ENCODE assay signal across 30 cellular contexts in the genomic region with DNA sequence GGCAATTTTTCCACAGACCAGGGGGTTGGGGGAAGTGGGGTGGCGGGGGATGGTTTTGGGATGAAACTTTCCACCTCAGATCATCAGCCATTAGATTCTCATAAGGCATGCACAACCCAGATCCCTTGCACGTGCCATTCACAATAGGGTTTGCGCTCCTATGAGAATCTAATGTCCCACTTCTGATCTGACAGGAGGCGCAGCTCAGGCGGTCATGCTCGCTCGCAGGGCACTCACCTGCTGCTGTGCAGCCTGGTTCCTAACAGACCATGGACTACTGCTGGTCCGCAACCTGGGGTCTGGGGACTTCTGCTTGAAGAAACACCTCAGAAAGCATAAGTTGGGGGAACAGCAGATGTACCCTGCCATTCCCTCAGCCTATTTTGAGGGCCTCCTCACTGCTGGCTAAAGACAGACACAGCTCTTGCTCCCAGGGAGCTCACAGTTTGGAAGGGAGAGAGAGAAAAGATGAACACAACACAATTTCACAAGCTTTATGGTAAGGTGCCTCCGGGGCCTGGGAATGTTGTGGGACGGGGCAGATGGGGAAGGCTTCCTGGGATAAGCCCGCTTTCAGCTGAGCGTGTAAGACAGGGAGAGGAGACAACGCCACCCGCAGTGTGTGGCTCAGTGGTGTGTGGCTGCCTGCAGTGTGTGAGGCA.
"Had no signal": no experiment of that assay in that cellular context is flagged by ENCODE, and none has a peak within 500 bp of the region (broad histone marks: within the 10 kb centered on the region; RNA-seq: fewer than 3 reads in every experiment).

No MANE protein-coding gene starts in this region.

- H3K4me3 ChIP-seq: ascending aorta, breast epithelium, cardiac muscle cell, coronary artery, dorsolateral prefrontal cortex, esophagus squamous epithelium had no signal

- H3K4me1 Mint-ChIP-seq: activated CD4-positive, alpha-beta T cell treated with anti-CD3 and anti-CD28 coated beads for 36 hours; activated CD4-positive, alpha-beta T cell treated with anti-CD3 and anti-CD28 coated beads, Interleukin-2, amount 10 ng/mL, durations not matched to agents 24 days and 14 days; activated T-helper 17 cell treated with anti-CD3 and anti-CD28 coated beads, Interleukin-2, amount 50 U/mL, for 72 hours had no signal

- H3K9me3 Mint-ChIP-seq: activated CD4-positive, alpha-beta memory T cell treated with anti-CD3 and anti-CD28 coated beads for 36 hours; activated CD4-positive, alpha-beta T cell treated with anti-CD3 and anti-CD28 coated beads, Interleukin-2, amount 10 ng/mL, durations not matched to agents 24 days and 14 days; activated T-cell treated with anti-CD3 and anti-CD28 coated beads, Interleukin-2, amount 50 U/mL, for 24 hours; activated T-cell treated with anti-CD3 and anti-CD28 coated beads, Interleukin-2, amount 50 U/mL, for 72 hours; activated T-helper 17 cell treated with anti-CD3 and anti-CD28 coated beads, Interleukin-2, amount 50 U/mL, for 72 hours; dendritic cell treated with granulocyte-macrophage colony-stimulating factor and Interleukin-4, amounts not matched to agents 40 ng/mL and 50 ng/mL, for 4 days had no signal

- H3K27me3 Mint-ChIP-seq: activated CD4-positive, alpha-beta memory T cell treated with anti-CD3 and anti-CD28 coated beads for 36 hours; activated CD4-positive, alpha-beta T cell treated with anti-CD3 and anti-CD28 coated beads for 36 hours; activated CD4-positive, alpha-beta T cell treated with anti-CD3 and anti-CD28 coated beads, Interleukin-2, amount 10 ng/mL, durations not matched to agents 24 days and 14 days; activated naive CD8-positive, alpha-beta T cell; activated T-cell treated with anti-CD3 and anti-CD28 coated beads, Interleukin-2, amount 50 U/mL, for 24 hours; brain had no signal

- H3K27ac ChIP-seq: ascending aorta, breast epithelium, cardiac muscle cell, coronary artery, dorsolateral prefrontal cortex, esophagus squamous epithelium had no signal

- H3K27me3 ChIP-seq: ascending aorta, breast epithelium, cardiac muscle cell, esophagus squamous epithelium had no signal

- H3K27ac Mint-ChIP-seq: activated CD4-positive, alpha-beta memory T cell treated with anti-CD3 and anti-CD28 coated beads for 36 hours; activated CD4-positive, alpha-beta T cell treated with anti-CD3 and anti-CD28 coated beads for 36 hours; activated CD4-positive, alpha-beta T cell treated with anti-CD3 and anti-CD28 coated beads, Interleukin-2, amount 10 ng/mL, durations not matched to agents 24 days and 14 days; activated CD8-positive, alpha-beta T cell treated with anti-CD3 and anti-CD28 coated beads, Interleukin-2, amount 10 ng/mL, durations not matched to agents 7 days and 5 days; activated naive CD8-positive, alpha-beta T cell; activated T-cell treated with anti-CD3 and anti-CD28 coated beads, Interleukin-2, amount 50 U/mL, for 24 hours; activated T-cell treated with anti-CD3 and anti-CD28 coated beads, Interleukin-2, amount 50 U/mL, for 72 hours; activated T-helper 17 cell treated with anti-CD3 and anti-CD28 coated beads, Interleukin-2, amount 50 U/mL, for 72 hours; brain; dendritic cell treated with granulocyte-macrophage colony-stimulating factor and Interleukin-4, amounts not matched to agents 40 ng/mL and 50 ng/mL, for 4 days had no signal

- H3K36me3 ChIP-seq: ascending aorta, breast epithelium, cardiac muscle cell, esophagus squamous epithelium had no signal

- H3K9me3 ChIP-seq: ascending aorta, breast epithelium, esophagus squamous epithelium had no signal

- H3K4me3 Mint-ChIP-seq: activated CD4-positive, alpha-beta memory T cell treated with anti-CD3 and anti-CD28 coated beads for 36 hours; activated CD4-positive, alpha-beta T cell treated with anti-CD3 and anti-CD28 coated beads for 36 hours; activated CD4-positive, alpha-beta T cell treated with anti-CD3 and anti-CD28 coated beads, Interleukin-2, amount 10 ng/mL, durations not matched to agents 24 days and 14 days; activated CD8-positive, alpha-beta T cell treated with anti-CD3 and anti-CD28 coated beads, Interleukin-2, amount 10 ng/mL, durations not matched to agents 7 days and 5 days; activated naive CD8-positive, alpha-beta T cell; activated T-cell treated with anti-CD3 and anti-CD28 coated beads, Interleukin-2, amount 50 U/mL, for 24 hours; activated T-cell treated with anti-CD3 and anti-CD28 coated beads, Interleukin-2, amount 50 U/mL, for 72 hours; activated T-helper 17 cell treated with anti-CD3 and anti-CD28 coated beads, Interleukin-2, amount 50 U/mL, for 72 hours; brain; dendritic cell treated with granulocyte-macrophage colony-stimulating factor and Interleukin-4, amounts not matched to agents 40 ng/mL and 50 ng/mL, for 4 days had no signal

- DNase-seq: activated CD4-positive, alpha-beta memory T cell treated with anti-CD3 and anti-CD28 coated beads for 36 hours; activated CD4-positive, alpha-beta T cell treated with anti-CD3 and anti-CD28 coated beads for 36 hours; activated CD4-positive, alpha-beta T cell treated with anti-CD3 and anti-CD28 coated beads, Interleukin-2, amount 10 ng/mL, durations not matched to agents 24 days and 14 days; activated CD4-positive, CD25-positive, alpha-beta regulatory T cell; activated CD4-positive, CD25-positive, alpha-beta regulatory T cell treated with anti-CD3 and anti-CD28 coated beads, Interleukin-2, amount 50 U/mL, for 72 hours; activated CD8-positive, alpha-beta memory T cell treated with anti-CD3 and anti-CD28 coated beads, Interleukin-2, amount 50 U/mL, for 48 hours; activated CD8-positive, alpha-beta T cell treated with anti-CD3 and anti-CD28 coated beads, Interleukin-2, amount 10 ng/mL, durations not matched to agents 7 days and 5 days; activated effector memory CD4-positive, alpha-beta T cell treated with Interleukin-2 at 50 U/mL for 16 hours; activated gamma-delta T cell treated with Interleukin-2 at 50 U/mL for 16 hours; activated naive CD4-positive, alpha-beta T cell treated with anti-CD3 and anti-CD28 coated beads, Interleukin-2, amount 50 U/mL, for 16 hours; activated naive CD4-positive, alpha-beta T cell treated with Interleukin-2 at 50 U/mL for 16 hours; activated T-cell treated with anti-CD3 and anti-CD28 coated beads for 4 hours; activated T-cell treated with anti-CD3 and anti-CD28 coated beads, Interleukin-2, amount 50 U/mL, for 24 hours; activated T-cell treated with anti-CD3 and anti-CD28 coated beads, Interleukin-2, amount 50 U/mL, for 72 hours; central memory CD4-positive, alpha-beta T cell; cerebellar nuclear complex; dorsolateral prefrontal cortex; effector memory CD4-positive, alpha-beta T cell; erythroblast; esophagus squamous epithelium; foreskin melanocyte; T-helper 2 cell had no signal

- H3K36me3 Mint-ChIP-seq: brain had no signal

- ATAC-seq: activated CD4-positive, alpha-beta T cell treated with anti-CD3 and anti-CD28 coated beads for 36 hours; activated CD8-positive, alpha-beta T cell treated with anti-CD3 and anti-CD28 coated beads, Interleukin-2, amount 10 ng/mL, durations not matched to agents 7 days and 5 days; activated T-cell treated with anti-CD3 and anti-CD28 coated beads, Interleukin-2, amount 50 U/mL, for 72 hours; activated T-helper 17 cell treated with anti-CD3 and anti-CD28 coated beads, Interleukin-2, amount 50 U/mL, for 72 hours had no signal
